Comparison of ENCODE assay signal across 7 cellular contexts in the genomic region with DNA sequence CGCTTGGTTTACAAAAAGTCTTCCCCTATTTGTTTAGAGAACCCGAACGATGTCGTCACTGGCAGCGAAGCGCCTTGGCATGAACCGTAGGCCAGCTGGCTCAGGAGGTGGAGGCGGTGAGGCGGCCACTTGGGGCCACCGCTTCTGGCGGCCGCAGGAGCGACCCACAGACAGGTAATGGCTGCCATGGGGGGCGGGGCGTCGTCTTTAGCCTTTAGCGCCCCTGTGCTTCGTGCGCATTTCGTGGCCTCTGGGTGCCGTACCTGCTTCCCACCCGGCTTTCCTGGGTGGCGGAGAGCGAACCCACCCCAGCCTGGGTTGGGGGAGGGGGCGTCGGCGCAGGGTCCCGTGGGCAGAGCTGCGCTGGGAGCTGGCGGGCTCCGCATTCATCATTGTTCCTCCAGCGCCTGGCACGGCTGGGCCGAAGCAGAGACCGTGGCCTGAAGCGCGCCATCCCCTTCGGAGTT. TPM values are rescaled to one million over a fixed set of nuclear protein-coding genes. Genes with fewer than 3 reads are reported as not detected.
DNase-seq lines count a peak whose midpoint lies in the region; ATAC-seq and TF ChIP-seq lines count a peak whose summit lies in the region.

No MANE protein-coding gene starts in this region.

- H3K4me1 Mint-ChIP-seq in activated CD8-positive, alpha-beta memory T cell treated with anti-CD3 and anti-CD28 coated beads, Interleukin-2, amount 10 ng/mL, durations not matched to agents 7 days and 5 days, result peaks cover 16% of the 10 kb centered on the region
- peaks cover 21% of the 10 kb centered on the region for H3K4me1 Mint-ChIP-seq in mesothelial cell of epicardium

- no peaks in the 10 kb centered on the region for H3K36me3 Mint-ChIP-seq in activated CD8-positive, alpha-beta memory T cell treated with anti-CD3 and anti-CD28 coated beads, Interleukin-2, amount 10 ng/mL, durations not matched to agents 7 days and 5 days
- H3K36me3 Mint-ChIP-seq in mesothelial cell of epicardium, result no peaks in the 10 kb centered on the region

- no peak for TF ChIP-seq CTCF in mesothelial cell of epicardium (IDR thresholded peaks at IDR 0.05; ENCODE audit: unreplicated experiment)

- H3K27me3 ChIP-seq in endocrine pancreas (ENCODE audit: control insufficient read depth, insufficient read depth, low read length), result no peaks in the 10 kb centered on the region

- H3K27ac Mint-ChIP-seq in activated CD8-positive, alpha-beta memory T cell treated with anti-CD3 and anti-CD28 coated beads, Interleukin-2, amount 10 ng/mL, durations not matched to agents 7 days and 5 days, result peak overlapping the region; percentile 79
- H3K27ac Mint-ChIP-seq in mesothelial cell of epicardium, result peak overlapping the region; percentile 98

- CTCF ChIA-PET in activated CD8-positive, alpha-beta memory T cell treated with anti-CD3 and anti-CD28 coated beads, Interleukin-2, amount 10 ng/mL, durations not matched to agents 7 days and 5 days (lab: Charles Lee), result interaction anchor here (0.9 to 3.9 kb wide), 5 partner anchors 12 to 61 kb away, joined by 3 to 20 read pairs (median 4); a partner anchor contains a TSS

- no peak overlapping the region for H3K4me3 ChIP-seq in endocrine pancreas (ENCODE audit: control insufficient read depth, insufficient read depth, low read length)

- peaks cover 10% of the 10 kb centered on the region for H3K27me3 Mint-ChIP-seq in activated CD8-positive, alpha-beta memory T cell treated with anti-CD3 and anti-CD28 coated beads, Interleukin-2, amount 10 ng/mL, durations not matched to agents 7 days and 5 days
- H3K27me3 Mint-ChIP-seq in mesothelial cell of epicardium (ENCODE audit: low read depth), result peaks cover 8% of the 10 kb centered on the region

- no peak for TF ChIP-seq POLR2A in GM18505 (IDR thresholded peaks at IDR 0.05; ENCODE audit: borderline replicate concordance, extremely low read depth, insufficient read depth, insufficient read length)

- H3K9ac ChIP-seq in endocrine pancreas (ENCODE audit: control insufficient read depth, insufficient read depth, low read length), result peak overlapping the region; percentile 34

- H3K36me3 ChIP-seq in endocrine pancreas (ENCODE audit: control insufficient read depth, insufficient read depth, low read length), result no peaks in the 10 kb centered on the region

- H3K9me3 ChIP-seq in endocrine pancreas (ENCODE audit: control insufficient read depth, low read length), result no peaks in the 10 kb centered on the region

- ATAC-seq in GM18505 (IDR thresholded peaks at IDR 0.05; ENCODE audit: unreplicated experiment) (peak; percentile 50), HG02973 (IDR thresholded peaks at IDR 0.05; ENCODE audit: unreplicated experiment) (no peak)
- peak; percentile 78 for ATAC-seq in activated CD8-positive, alpha-beta memory T cell treated with anti-CD3 and anti-CD28 coated beads, Interleukin-2, amount 10 ng/mL, durations not matched to agents 7 days and 5 days

- peak; percentile 31 for DNase-seq in NCI-H345 treated with DMSO at 0.1 percent for 48 hours (lab: John Stamatoyannopoulos, UW; ENCODE audit: unreplicated experiment)
- DNase-seq in activated CD8-positive, alpha-beta memory T cell treated with anti-CD3 and anti-CD28 coated beads, Interleukin-2, amount 10 ng/mL, durations not matched to agents 7 days and 5 days, result peak; percentile 74
- DNase-seq in mesothelial cell of epicardium (ENCODE audit: low spot score in 2 of 2, unreplicated experiment in 2 of 2), result peak; percentile 53 to 70
- peak; percentile 17 to 23 for DNase-seq in stimulated activated CD8-positive, alpha-beta memory T cell treated with anti-CD3 and anti-CD28 coated beads, Interleukin-15, amount 100 ng/mL, for 4 hours (ENCODE audit: low read depth in 2 of 2)

- no peaks in the 10 kb centered on the region for H3K9me3 Mint-ChIP-seq in activated CD8-positive, alpha-beta memory T cell treated with anti-CD3 and anti-CD28 coated beads, Interleukin-2, amount 10 ng/mL, durations not matched to agents 7 days and 5 days (ENCODE audit: low read depth)
- H3K9me3 Mint-ChIP-seq in mesothelial cell of epicardium, result no peaks in the 10 kb centered on the region

- H3K4me1 ChIP-seq in endocrine pancreas (ENCODE audit: control insufficient read depth, insufficient read depth, low read length), result no peaks in the 10 kb centered on the region

- peak overlapping the region; percentile 77 for H3K4me3 Mint-ChIP-seq in activated CD8-positive, alpha-beta memory T cell treated with anti-CD3 and anti-CD28 coated beads, Interleukin-2, amount 10 ng/mL, durations not matched to agents 7 days and 5 days
- peak overlapping the region; percentile 89 for H3K4me3 Mint-ChIP-seq in mesothelial cell of epicardium

RNA-seq across cellular contexts. Expression of a gene that starts 0.5 kb away (rescaled TPM):
- total RNA-seq in activated CD8-positive, alpha-beta memory T cell treated with anti-CD3 and anti-CD28 coated beads, Interleukin-2, amount 10 ng/mL, durations not matched to agents 7 days and 5 days, result 1 to 10 TPM; 1.7 to 4.3 TPM
- total RNA-seq in mesothelial cell of epicardium, result 13.0 to 15.8 TPM (median 15.8 TPM) in 3 replicates

RNA-seq across cellular contexts. Expression of a gene that starts 26.5 kb away (rescaled TPM):
- total RNA-seq in activated CD8-positive, alpha-beta memory T cell treated with anti-CD3 and anti-CD28 coated beads, Interleukin-2, amount 10 ng/mL, durations not matched to agents 7 days and 5 days, result 10 to 100 TPM in 1 of 2 experiments, 1 to 10 TPM in 1; 9.2 to 11.6 TPM
- 5.8 to 6.7 TPM (median 6.2 TPM) in 3 replicates for total RNA-seq in mesothelial cell of epicardium

RNA-seq across cellular contexts. Expression of a gene that starts 58.6 kb away (rescaled TPM):
- 1 to 10 TPM; 3.8 to 5.0 TPM for total RNA-seq in activated CD8-positive, alpha-beta memory T cell treated with anti-CD3 and anti-CD28 coated beads, Interleukin-2, amount 10 ng/mL, durations not matched to agents 7 days and 5 days
- total RNA-seq in mesothelial cell of epicardium, result 4.1 to 4.3 TPM (median 4.1 TPM) in 3 replicates

Comparison
In these comparisons a context has a peak if more than half of its experiments do, and no peak if none do; other contexts are left out.
1. DNase-seq: peak in every context shown above with its lines; median percentile 74 in activated CD8-positive, alpha-beta memory T cell treated with anti-CD3 and anti-CD28 coated beads, Interleukin-2, amount 10 ng/mL, durations not matched to agents 7 days and 5 days; 62 in mesothelial cell of epicardium; 31 in NCI-H345 treated with DMSO at 0.1 percent for 48 hours; 20 in stimulated activated CD8-positive, alpha-beta memory T cell treated with anti-CD3 and anti-CD28 coated beads, Interleukin-15, amount 100 ng/mL, for 4 hours.